In the genomic region with DNA sequence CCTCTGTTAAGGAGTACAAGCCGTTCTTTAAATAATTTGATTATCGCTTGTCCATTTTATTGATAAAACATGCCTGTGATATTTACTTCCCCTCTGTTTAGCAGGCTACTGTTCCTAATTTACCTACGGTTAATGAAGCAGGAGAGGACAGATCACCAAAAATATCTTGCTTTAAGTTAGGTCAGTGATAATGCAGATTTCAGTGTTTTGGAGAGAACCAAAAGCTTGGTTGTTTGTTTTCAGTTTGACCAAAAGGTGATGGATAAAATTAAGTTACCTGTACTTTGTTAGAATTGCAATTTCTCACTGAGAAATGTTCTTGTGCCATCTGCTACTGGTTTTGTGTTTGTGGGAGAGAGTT, we compare ENCODE assay signal across 1 cellular context.
TF ChIP-seq lines count a peak whose summit lies in the region.

No MANE protein-coding gene starts in this region.

TF ChIP-seq in GM12878, 131 proteins besides CTCF, POLR2A, EP300 and RAD21:
- no peak for TF ChIP-seq MYC (IDR thresholded peaks at IDR 0.05; ENCODE audit: insufficient read depth, insufficient read length, insufficient replicate concordance, low read length, severe bottlenecking)
- TF ChIP-seq BCLAF1 (IDR thresholded peaks at IDR 0.05), result no peak
